ENCODE assay signal across 1 cellular context in genomic region chr2:96265840-96266569, GRCh38.
A peak's percentile ranks its signal among the peaks of the same experiment; 100 is the strongest.
TF ChIP-seq lines count a peak whose summit lies in the region.

Gene CIAO1, plus strand, starts transcription at chr2:96266225. Its CDS starts 126 bp downstream, at chr2:96266351.
Gene TMEM127, minus strand, starts transcription at chr2:96265997. Its CDS starts 616 bp downstream, at chr2:96265381.

TF ChIP-seq in HepG2, 621 proteins besides CTCF, POLR2A, EP300 and RAD21 (continued from another document and continues in another):
- no peak for TF ChIP-seq CERS6 (CRISPR knock-in tag; IDR thresholded peaks at IDR 0.05)
- no peak for TF ChIP-seq ZNF816 (CRISPR knock-in tag; IDR thresholded peaks at IDR 0.05; ENCODE audit: borderline replicate concordance)
- peak; percentile 16; the same call in 1 of the 2 replicates for TF ChIP-seq NR2F2 (IDR thresholded peaks at IDR 0.05; ENCODE audit: borderline replicate concordance, low read depth)
- TF ChIP-seq ZNF782 (CRISPR knock-in tag; IDR thresholded peaks at IDR 0.05; ENCODE audit: borderline replicate concordance), result peak; percentile 23; the same call in 1 of the 2 replicates
- TF ChIP-seq KAT8 (CRISPR knock-in tag; IDR thresholded peaks at IDR 0.05), result peak; percentile 98
- TF ChIP-seq ZNF639 (CRISPR knock-in tag; conservative IDR thresholded peaks at IDR 0.05), result peak; percentile 97
- TF ChIP-seq ISX (CRISPR knock-in tag; conservative IDR thresholded peaks at IDR 0.05), result no peak
- peak; percentile 10; the same call in 1 of the 2 replicates for TF ChIP-seq ELK4 (CRISPR knock-in tag; IDR thresholded peaks at IDR 0.05; ENCODE audit: borderline replicate concordance)
- peak; percentile 81 for TF ChIP-seq ZNF670 (CRISPR knock-in tag; IDR thresholded peaks at IDR 0.05; ENCODE audit: borderline replicate concordance)
- peak; percentile 89; the same call in 1 of the 2 replicates for TF ChIP-seq THAP7 (CRISPR knock-in tag; IDR thresholded peaks at IDR 0.05)
- TF ChIP-seq JUN (CRISPR knock-in tag; IDR thresholded peaks at IDR 0.05), result peak; percentile 56
- TF ChIP-seq STAT6 (CRISPR knock-in tag; IDR thresholded peaks at IDR 0.05; ENCODE audit: borderline replicate concordance), result peak; percentile 92; the same call in 1 of the 2 replicates
- TF ChIP-seq ZBTB4 (CRISPR knock-in tag; IDR thresholded peaks at IDR 0.05; ENCODE audit: borderline replicate concordance), result peak; percentile 86
- TF ChIP-seq ZNF251 (CRISPR knock-in tag; IDR thresholded peaks at IDR 0.05), result peak; percentile 96; the same call in 1 of the 2 replicates
- TF ChIP-seq ZNF737 (CRISPR knock-in tag; IDR thresholded peaks at IDR 0.05; ENCODE audit: borderline replicate concordance), result no peak
- TF ChIP-seq ZBTB34 (CRISPR knock-in tag; IDR thresholded peaks at IDR 0.05), result no peak
- 0 out of 2 replicates have a peak, but pooled peaks have one; percentile 47 for TF ChIP-seq E2F5 (CRISPR knock-in tag; conservative IDR thresholded peaks at IDR 0.05)
- peak; percentile 65 for TF ChIP-seq ZNF770 (CRISPR knock-in tag; IDR thresholded peaks at IDR 0.05)
- TF ChIP-seq ZNF136 (CRISPR knock-in tag; IDR thresholded peaks at IDR 0.05; ENCODE audit: low read depth), result peak; percentile 84
- peak; percentile 97 for TF ChIP-seq HCFC1 (IDR thresholded peaks at IDR 0.05; ENCODE audit: low read depth, low read length)
- TF ChIP-seq ZNF512 (CRISPR knock-in tag; IDR thresholded peaks at IDR 0.05), result no peak
- TF ChIP-seq HOXA5 (CRISPR knock-in tag; IDR thresholded peaks at IDR 0.05), result peak; percentile 77
- TF ChIP-seq MTERF4 (CRISPR knock-in tag; IDR thresholded peaks at IDR 0.05), result no peak; the same call in 1 of the 2 replicates
- TF ChIP-seq ATF4 (CRISPR knock-in tag; IDR thresholded peaks at IDR 0.05), result peak in 1 of 2 experiments; percentile 53; a peak in 1 of 4 replicates
- peak; percentile 92 for TF ChIP-seq NRL (CRISPR knock-in tag; IDR thresholded peaks at IDR 0.05; ENCODE audit: borderline replicate concordance)
- peak; percentile 99 for TF ChIP-seq ZGPAT (CRISPR knock-in tag; IDR thresholded peaks at IDR 0.05)
- no peak; the same call in 1 of the 2 replicates for TF ChIP-seq TFE3 (CRISPR knock-in tag; IDR thresholded peaks at IDR 0.05)
- peak; percentile 94 for TF ChIP-seq KAT7 (CRISPR knock-in tag; IDR thresholded peaks at IDR 0.05; ENCODE audit: borderline replicate concordance)
- peak; percentile 81 for TF ChIP-seq ARNTL (CRISPR knock-in tag; IDR thresholded peaks at IDR 0.05)
